Comparison of ENCODE assay signal across 8 cellular contexts in genomic region chr20:59163641-59164530, GRCh38. TPM values are rescaled to one million over a fixed set of nuclear protein-coding genes. Genes with fewer than 3 reads are reported as not detected.
DNase-seq lines count a peak whose midpoint lies in the region; ATAC-seq, FAIRE-seq and TF ChIP-seq lines count a peak whose summit lies in the region.
"Had no signal": no experiment of that assay in that cellular context is flagged by ENCODE, and none has a peak within 500 bp of the region (broad histone marks: within the 10 kb centered on the region; RNA-seq: fewer than 3 reads in every experiment).

TSS of gene ZNF831 (plus strand) at chr20:59163821. CDS start at chr20:59191020, 27,199 bp downstream.

- no peaks in the 10 kb centered on the region for H3K4me1 ChIP-seq in pancreas

- no peaks in the 10 kb centered on the region for H3K27me3 Mint-ChIP-seq in activated T-cell treated with anti-CD3 and anti-CD28 coated beads, Interleukin-2, amount 50 U/mL, for 72 hours (ENCODE audit: low read depth)
- H3K27me3 Mint-ChIP-seq in stimulated activated memory B cell treated with anti-CD40 and anti-IgM and Interleukin-4, amounts not matched to agents 10 μg/mL and 1 μg/mL and 100 μg/mL, for 72 hours: no peaks in the 10 kb centered on the region

- no peak within 1 kb of the TSS for H3K4me3 ChIP-seq in pancreas

- peak within 1 kb of the TSS; percentile 87 to 97 for H3K4me3 Mint-ChIP-seq in activated T-cell treated with anti-CD3 and anti-CD28 coated beads, Interleukin-2, amount 50 U/mL, for 72 hours
- H3K4me3 Mint-ChIP-seq in stimulated activated memory B cell treated with anti-CD40 and anti-IgM and Interleukin-4, amounts not matched to agents 10 μg/mL and 1 μg/mL and 100 μg/mL, for 72 hours: peak within 1 kb of the TSS; percentile 78
- H3K4me3 Mint-ChIP-seq: brain had no signal

- no peak for FAIRE-seq in pancreas (lab: Jason Lieb, UNC)

- H3K36me3 ChIP-seq in pancreas: no peaks in the 10 kb centered on the region

- DNase-seq in activated T-cell treated with anti-CD3 and anti-CD28 coated beads, Interleukin-2, amount 50 U/mL, for 72 hours: peak in 1 of 2 donors; percentile 50
- no peak for DNase-seq in pancreas
- DNase-seq in GOT3 (lab: John Stamatoyannopoulos, UW): no peak
- no peak for DNase-seq in NCI-H748 (lab: John Stamatoyannopoulos, UW; ENCODE audit: unreplicated experiment)

- no peak within 1 kb of the TSS for H3K27ac ChIP-seq in pancreas

- TF ChIP-seq CTCF in pancreas (IDR thresholded peaks at IDR 0.05): no peak

- peaks cover 96% of the 10 kb centered on the region for H3K4me1 Mint-ChIP-seq in activated T-cell treated with anti-CD3 and anti-CD28 coated beads, Interleukin-2, amount 50 U/mL, for 72 hours (ENCODE audit: low read depth)
- H3K4me1 Mint-ChIP-seq in stimulated activated memory B cell treated with anti-CD40 and anti-IgM and Interleukin-4, amounts not matched to agents 10 μg/mL and 1 μg/mL and 100 μg/mL, for 72 hours: peaks cover 75% of the 10 kb centered on the region
- H3K4me1 Mint-ChIP-seq: brain had no signal

- ATAC-seq in GM18909 (IDR thresholded peaks at IDR 0.05; ENCODE audit: poor library complexity, unreplicated experiment): peak; percentile 48
- peak; percentile 46 for ATAC-seq in HG03378 (IDR thresholded peaks at IDR 0.05; ENCODE audit: unreplicated experiment)
- ATAC-seq in activated T-cell treated with anti-CD3 and anti-CD28 coated beads, Interleukin-2, amount 50 U/mL, for 72 hours (replicated peaks in 1 of 2): peak; percentile 25 to 37
- ATAC-seq in stimulated activated memory B cell treated with anti-CD40 and anti-IgM and Interleukin-4, amounts not matched to agents 10 μg/mL and 1 μg/mL and 100 μg/mL, for 72 hours: peak; percentile 69
- ATAC-seq in pancreas: no peak

- H3K36me3 Mint-ChIP-seq in activated T-cell treated with anti-CD3 and anti-CD28 coated beads, Interleukin-2, amount 50 U/mL, for 72 hours (ENCODE audit: insufficient read depth in 2 of 2): peaks cover 4 to 6% of the 10 kb centered on the region in 2 donors
- peaks cover 4% of the 10 kb centered on the region for H3K36me3 Mint-ChIP-seq in stimulated activated memory B cell treated with anti-CD40 and anti-IgM and Interleukin-4, amounts not matched to agents 10 μg/mL and 1 μg/mL and 100 μg/mL, for 72 hours
- H3K36me3 Mint-ChIP-seq: brain had no signal

- no peaks in the 10 kb centered on the region for H3K9me3 ChIP-seq in pancreas

- H3K27me3 ChIP-seq in pancreas: no peaks in the 10 kb centered on the region

- peak within 1 kb of the TSS; percentile 100 for H3K27ac Mint-ChIP-seq in activated T-cell treated with anti-CD3 and anti-CD28 coated beads, Interleukin-2, amount 50 U/mL, for 72 hours
- H3K27ac Mint-ChIP-seq in stimulated activated memory B cell treated with anti-CD40 and anti-IgM and Interleukin-4, amounts not matched to agents 10 μg/mL and 1 μg/mL and 100 μg/mL, for 72 hours: peak within 1 kb of the TSS; percentile 96
- H3K27ac Mint-ChIP-seq: brain had no signal

- 60 to 71% methylated on average over 10 of the region's 10 CpGs for WGBS in pancreas, 2 donors

- intact Hi-C loops in pancreas (cut with DNase I): no loop called here

- H3K9me3 Mint-ChIP-seq in activated T-cell treated with anti-CD3 and anti-CD28 coated beads, Interleukin-2, amount 50 U/mL, for 72 hours: peaks cover 0 to 2% of the 10 kb centered on the region in 2 donors
- peaks cover 2% of the 10 kb centered on the region for H3K9me3 Mint-ChIP-seq in stimulated activated memory B cell treated with anti-CD40 and anti-IgM and Interleukin-4, amounts not matched to agents 10 μg/mL and 1 μg/mL and 100 μg/mL, for 72 hours

RNA-seq across cellular contexts. Expression of gene ZNF831, which starts in this region (rescaled TPM):
- total RNA-seq in activated T-cell treated with anti-CD3 and anti-CD28 coated beads, Interleukin-2, amount 50 U/mL, for 72 hours: 1 to 10 TPM; 8.2 to 9.0 TPM
- total RNA-seq in pancreas: under 1 TPM; 0.04 to 0.23 (median 0.13) TPM
- polyA plus RNA-seq in pancreas: under 1 TPM; 0.16 to 0.19 TPM

Comparison
In these comparisons a context has a peak if more than half of its experiments do, and no peak if none do; other contexts are left out.
1. RNA of gene ZNF831 (total RNA-seq): 8.2 to 9.0 TPM in activated T-cell treated with anti-CD3 and anti-CD28 coated beads, Interleukin-2, amount 50 U/mL, for 72 hours; 0.04 to 0.23 TPM in pancreas; every median in the first group is over 4 times any median in the second.
2. ATAC-seq: peak in GM18909 (single experiment), HG03378 (single experiment), activated T-cell treated with anti-CD3 and anti-CD28 coated beads, Interleukin-2, amount 50 U/mL, for 72 hours (2 of 2) and stimulated activated memory B cell treated with anti-CD40 and anti-IgM and Interleukin-4, amounts not matched to agents 10 μg/mL and 1 μg/mL and 100 μg/mL, for 72 hours (single experiment); none in pancreas (0 of 4).